Comparison of ENCODE assay signal across 8 cellular contexts in genomic region chr9:96853711-96854072, GRCh38. TPM values are rescaled to one million over a fixed set of nuclear protein-coding genes. Genes with fewer than 3 reads are reported as not detected.
A peak's percentile ranks its signal among the peaks of the same experiment; 100 is the strongest.
DNase-seq lines count a peak whose midpoint lies in the region; ATAC-seq and TF ChIP-seq lines count a peak whose summit lies in the region.

No MANE protein-coding gene starts in this region.

- H3K9me3 ChIP-seq in CD4-positive, alpha-beta memory T cell (ENCODE audit: control insufficient read depth in 1 of 2, low read length in 2 of 2) = no peaks in the 10 kb centered on the region
- H3K9me3 ChIP-seq in HUES64 (ENCODE audit: insufficient read depth, low read depth, low read length) (no peaks in the 10 kb centered on the region), ascending aorta (no peaks in the 10 kb centered on the region), subcutaneous abdominal adipose tissue (ENCODE audit: control insufficient read depth in 5 of 5, low read length in 5 of 5) (no peaks in the 10 kb centered on the region)

- peak overlapping the region; percentile 73 for H3K27ac ChIP-seq in CD4-positive, alpha-beta memory T cell (ENCODE audit: low read depth, low read length)
- H3K27ac ChIP-seq in HUES64 (ENCODE audit: low read depth, low read length) (peak overlapping the region; percentile 65; the same call in 1 of the 2 replicates), ascending aorta (peak overlapping the region; percentile 66 to 84), subcutaneous abdominal adipose tissue (ENCODE audit: low read depth, low read length) (peak overlapping the region; percentile 75)

- H3K9me3 Mint-ChIP-seq in CD4-positive, alpha-beta memory T cell = no peaks in the 10 kb centered on the region

- POLR2A ChIA-PET in CD4-positive, alpha-beta memory T cell (lab: Charles Lee; ENCODE audit: partially characterized antibody) = interaction anchor here (2.0 to 2.9 kb wide), 2 partner anchors 76 to 385 kb away, joined by 7 to 13 read pairs; partner anchors contain the start of gene ZNF510

- peaks cover 29 to 59% (median 38%) of the 10 kb centered on the region in 4 donors for H3K4me1 Mint-ChIP-seq in CD4-positive, alpha-beta memory T cell

- peak overlapping the region; percentile 4 to 84 for H3K4me3 ChIP-seq in CD4-positive, alpha-beta memory T cell (ENCODE audit: low read length in 2 of 2)
- H3K4me3 ChIP-seq in HUES64 (ENCODE audit: low read length) (peak overlapping the region; percentile 97), ascending aorta (peak overlapping the region; percentile 87 to 97), subcutaneous abdominal adipose tissue (ENCODE audit: low read depth in 1 of 5, low read length in 5 of 5) (peak overlapping the region; percentile 83 to 88 (median 86))

- H3K27me3 Mint-ChIP-seq in CD4-positive, alpha-beta memory T cell = peaks cover 3% of the 10 kb centered on the region in 2 donors

- DNase-seq in CD4-positive, alpha-beta memory T cell = peak; percentile 12 to 42 (median 21)
- DNase-seq in ascending aorta (ENCODE audit: low spot score in 2 of 2) = no peak
- peak; percentile 12 for DNase-seq in iris pigment epithelial cell (ENCODE audit: low read depth)
- no peak for DNase-seq in NCI-H187 (lab: John Stamatoyannopoulos, UW)
- DNase-seq in activated gamma-delta T cell (lab: John Stamatoyannopoulos, UW) = no peak

- ATAC-seq in GM19467 (IDR thresholded peaks at IDR 0.05; ENCODE audit: unreplicated experiment) = peak; percentile 27

- peaks cover 12 to 13% of the 10 kb centered on the region in 2 donors for H3K36me3 Mint-ChIP-seq in CD4-positive, alpha-beta memory T cell

- H3K27ac Mint-ChIP-seq in CD4-positive, alpha-beta memory T cell = peak overlapping the region; percentile 84 to 96 (median 94)

- no peak for TF ChIP-seq CTCF in ascending aorta (IDR thresholded peaks at IDR 0.05)

- H3K27me3 ChIP-seq in CD4-positive, alpha-beta memory T cell (ENCODE audit: insufficient read depth, low read length) = no peaks in the 10 kb centered on the region
- H3K27me3 ChIP-seq in HUES64 (ENCODE audit: insufficient read depth, low read length) = no peaks in the 10 kb centered on the region
- no peaks in the 10 kb centered on the region for H3K27me3 ChIP-seq in ascending aorta
- no peaks in the 10 kb centered on the region for H3K27me3 ChIP-seq in subcutaneous abdominal adipose tissue (ENCODE audit: control insufficient read depth in 5 of 5, insufficient read depth in 4 of 5, low read length in 5 of 5)

- intact Hi-C loops in CD4-positive, alpha-beta memory T cell (cut with micrococcal nuclease) = loop anchor here (1.0 to 10.0 kb wide), 6 partner anchors 75 to 780 kb away; partner anchors contain the start of genes CTSV, NCBP1, TSTD2 and ZNF367
- intact Hi-C loops in ascending aorta (cut with DNase I) = loop anchor here (5.0 kb wide), 1 partner anchor 166 kb away; no protein-coding TSS in a partner anchor

- peaks cover 38% of the 10 kb centered on the region for H3K4me1 ChIP-seq in CD4-positive, alpha-beta memory T cell (ENCODE audit: insufficient read depth, low read length)
- H3K4me1 ChIP-seq in HUES64 (ENCODE audit: insufficient read depth, low read length) (peaks cover 23% of the 10 kb centered on the region), ascending aorta (peaks cover 7 to 15% of the 10 kb centered on the region in 2 donors), subcutaneous abdominal adipose tissue (ENCODE audit: control insufficient read depth in 5 of 5, insufficient read depth in 5 of 5, low read length in 5 of 5) (peaks cover 4 to 23% (median 18%) of the 10 kb centered on the region in 5 donors)

- CTCF ChIA-PET in CD4-positive, alpha-beta memory T cell (lab: Charles Lee; ENCODE audit: partially characterized antibody) = interaction anchor here (1.0 to 5.5 kb wide), 3 partner anchors 546 to 745 kb away, joined by 4 to 118 read pairs (median 4); no protein-coding TSS in a partner anchor

- WGBS in HUES64 = 10% methylated on average over 9 of the region's 9 CpGs

- no peaks in the 10 kb centered on the region for H3K36me3 ChIP-seq in CD4-positive, alpha-beta memory T cell (ENCODE audit: insufficient read depth, low read length)
- 0 out of 2 replicates have a peak, but pooled peaks cover 3% of the 10 kb centered on the region for H3K36me3 ChIP-seq in HUES64 (ENCODE audit: insufficient read depth, low read length)
- H3K36me3 ChIP-seq in ascending aorta = no peaks in the 10 kb centered on the region
- no peaks in the 10 kb centered on the region for H3K36me3 ChIP-seq in subcutaneous abdominal adipose tissue (ENCODE audit: control insufficient read depth in 5 of 5, insufficient read depth in 5 of 5, low read length in 5 of 5)

- peak overlapping the region; percentile 87 to 100 (median 100) for H3K4me3 Mint-ChIP-seq in CD4-positive, alpha-beta memory T cell

- H3K9ac ChIP-seq in HUES64 (ENCODE audit: low read depth, low read length) = peak overlapping the region; percentile 77
- H3K9ac ChIP-seq in subcutaneous abdominal adipose tissue (ENCODE audit: low read length in 5 of 5) = peak overlapping the region; percentile 65 to 95 (median 93)

RNA-seq across cellular contexts. Expression of gene ZNF782, which starts 0.6 kb away (rescaled TPM):
- total RNA-seq in CD4-positive, alpha-beta memory T cell = 10 to 100 TPM; 14.2 to 14.7 TPM
- polyA plus RNA-seq in CD4-positive, alpha-beta memory T cell = 1 to 10 TPM; 1.2 to 2.4 TPM
- 4.5 TPM for polyA plus RNA-seq in HUES64 (2013, experiment 1 of 2)
- polyA plus RNA-seq in HUES64 (2013, experiment 2 of 2) = 5.3 TPM
- total RNA-seq in ascending aorta = 8.6 TPM

Comparison
In these comparisons a context has a peak if more than half of its experiments do, and no peak if none do; other contexts are left out.
1. DNase-seq: peak in CD4-positive, alpha-beta memory T cell (5 of 5) and iris pigment epithelial cell (single experiment); none in ascending aorta (0 of 2), NCI-H187 (0 of 2) and activated gamma-delta T cell (single experiment).
2. H3K4me3 ChIP-seq: peak in every context shown above with its lines; median percentile 97 in HUES64; 92 in ascending aorta; 86 in subcutaneous abdominal adipose tissue; 44 in CD4-positive, alpha-beta memory T cell.
3. Peak in every context shown above with its lines, with median percentiles within 50 percentile points of each other: H3K27ac ChIP-seq.